8 cellular contexts compared by ENCODE assay signal in the genomic region with DNA sequence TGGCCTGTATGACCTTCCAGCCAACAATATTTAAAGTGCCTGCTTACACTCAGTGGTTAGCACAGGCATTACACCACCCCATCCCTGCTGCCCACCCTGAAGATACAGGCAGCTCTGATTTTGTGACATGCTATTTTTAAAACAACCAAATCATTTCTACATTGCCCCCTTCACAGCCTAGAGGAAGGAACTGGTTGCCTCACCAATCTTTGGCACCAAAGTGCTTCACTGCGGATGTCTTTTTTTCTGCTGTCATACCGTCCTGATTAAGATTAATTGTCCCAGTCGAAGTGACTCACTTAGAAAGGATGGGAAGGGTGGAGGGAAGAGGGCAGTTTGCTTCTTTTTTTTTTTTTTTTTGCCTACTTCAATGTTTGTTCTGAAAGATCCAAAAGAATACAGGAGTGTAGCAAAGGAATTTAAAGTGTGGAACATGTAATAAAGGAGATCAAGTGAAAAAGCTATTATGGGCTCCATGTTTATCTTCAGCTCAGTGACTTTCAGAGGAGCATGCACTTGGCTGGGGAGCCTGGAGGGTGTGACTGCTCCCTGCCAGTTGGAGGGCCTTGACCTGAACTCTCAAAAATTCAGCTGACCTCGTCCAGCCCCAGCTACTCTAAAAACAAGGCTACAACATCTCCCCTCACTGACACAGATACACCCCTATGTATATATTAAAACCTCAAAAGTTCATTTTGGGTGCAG.
DNase-seq lines count a peak whose midpoint lies in the region; ATAC-seq and TF ChIP-seq lines count a peak whose summit lies in the region.

No MANE protein-coding gene starts in this region.

- H3K36me3 ChIP-seq in upper lobe of left lung: no peaks in the 10 kb centered on the region

- no peak overlapping the region for H3K4me3 ChIP-seq in upper lobe of left lung

- peaks cover 15 to 35% (median 23%) of the 10 kb centered on the region in 4 donors for H3K4me1 ChIP-seq in upper lobe of left lung

- H3K9me3 ChIP-seq in upper lobe of left lung: no peaks in the 10 kb centered on the region

- peak; percentile 49 to 65 for ATAC-seq in upper lobe of left lung (ENCODE audit: low FRiP score in 2 of 2)
- ATAC-seq in GM18909 (IDR thresholded peaks at IDR 0.05; ENCODE audit: poor library complexity, unreplicated experiment): no peak

- peak in 1 of 6 experiments; percentile 13 for TF ChIP-seq CTCF in upper lobe of left lung (IDR thresholded peaks at IDR 0.05)

- no peak for TF ChIP-seq POLR2A in upper lobe of left lung (IDR thresholded peaks at IDR 0.05)

- DNase-seq in LHCN-M2 (ENCODE audit: low read depth) (peak; percentile 62), amniotic epithelial cell (ENCODE audit: low read depth) (peak; percentile 85), kidney glomerular epithelial cell (lab: John Stamatoyannopoulos, UW) (peak; percentile 88), upper lobe of left lung (no peak), NCI-H1092 (lab: John Stamatoyannopoulos, UW) (no peak), GOT3 (lab: John Stamatoyannopoulos, UW) (no peak), NCI-H1694 treated with DMSO at 0.1 percent for 48 hours (lab: John Stamatoyannopoulos, UW) (no peak)

- TF ChIP-seq EP300 in upper lobe of left lung (IDR thresholded peaks at IDR 0.05): no peak

- 6 to 14% methylated on average over 4 of the region's 4 CpGs for WGBS in upper lobe of left lung, 2 donors

- H3K27me3 ChIP-seq in upper lobe of left lung: no peaks in the 10 kb centered on the region

- H3K27ac ChIP-seq in upper lobe of left lung: peak overlapping the region in 3 of 4 donors; percentile 48 to 67 (median 57)

Comparison
In these comparisons a context has a peak if more than half of its experiments do, and no peak if none do; other contexts are left out.
1. DNase-seq: peak in LHCN-M2 (single experiment), amniotic epithelial cell (single experiment) and kidney glomerular epithelial cell (single experiment); none in upper lobe of left lung (0 of 2), NCI-H1092 (single experiment), GOT3 (single experiment) and NCI-H1694 treated with DMSO at 0.1 percent for 48 hours (single experiment).